Comparison of ENCODE assay signal across 19 cellular contexts in genomic region chr22:39081557-39081956, GRCh38. TPM values are rescaled to one million over a fixed set of nuclear protein-coding genes. Genes with fewer than 3 reads are reported as not detected.
A peak's percentile ranks its signal among the peaks of the same experiment; 100 is the strongest.
DNase-seq lines count a peak whose midpoint lies in the region; ATAC-seq and TF ChIP-seq lines count a peak whose summit lies in the region.
"Had no signal": no experiment of that assay in that cellular context is flagged by ENCODE, and none has a peak within 500 bp of the region (broad histone marks: within the 10 kb centered on the region; RNA-seq: fewer than 3 reads in every experiment).

No MANE protein-coding gene starts in this region.

- H3K9me3 Mint-ChIP-seq in CD4-positive, alpha-beta T cell = no peaks in the 10 kb centered on the region
- no peaks in the 10 kb centered on the region for H3K9me3 Mint-ChIP-seq in activated naive CD8-positive, alpha-beta T cell (ENCODE audit: low read depth)
- H3K9me3 Mint-ChIP-seq in naive thymus-derived CD8-positive, alpha-beta T cell = no peaks in the 10 kb centered on the region
- H3K9me3 Mint-ChIP-seq: HFFc6, type B pancreatic cell had no signal

- DNase-seq in CD4-positive, alpha-beta T cell = no peak
- DNase-seq in H7 (peak; percentile 26), DMS114 treated with DMSO at 0.1 percent for 48 hours (lab: John Stamatoyannopoulos, UW; ENCODE audit: unreplicated experiment) (no peak), NCI-H146 treated with DMSO at 0.1 percent for 48 hours (lab: John Stamatoyannopoulos, UW; ENCODE audit: unreplicated experiment) (no peak)
- no peak for DNase-seq in naive thymus-derived CD8-positive, alpha-beta T cell
- DNase-seq: activated CD4-positive, alpha-beta T cell treated with anti-CD3 and anti-CD28 coated beads for 4 hours; EL; HFFc6; NCI-H1417; NCI-H524 treated with DMSO at 0.1 percent for 48 hours; RPMI8226 had no signal

- H3K36me3 Mint-ChIP-seq in CD4-positive, alpha-beta T cell (ENCODE audit: low read depth) = peaks cover 59% of the 10 kb centered on the region
- H3K36me3 Mint-ChIP-seq in activated naive CD8-positive, alpha-beta T cell = no peaks in the 10 kb centered on the region
- H3K36me3 Mint-ChIP-seq in naive thymus-derived CD8-positive, alpha-beta T cell = peaks cover 0 to 43% (median 12%) of the 10 kb centered on the region in 3 donors
- H3K36me3 Mint-ChIP-seq: type B pancreatic cell had no signal

- no peaks in the 10 kb centered on the region for H3K9me3 ChIP-seq in CD4-positive, alpha-beta T cell (ENCODE audit: control insufficient read depth, low read length)
- H3K9me3 ChIP-seq: breast epithelium, neutrophil had no signal

- peaks cover 30% of the 10 kb centered on the region for H3K4me1 Mint-ChIP-seq in CD4-positive, alpha-beta T cell (ENCODE audit: low read depth)
- peaks cover 30% of the 10 kb centered on the region for H3K4me1 Mint-ChIP-seq in activated naive CD8-positive, alpha-beta T cell (ENCODE audit: low read depth)
- peaks cover 12 to 67% (median 48%) of the 10 kb centered on the region in 4 donors for H3K4me1 Mint-ChIP-seq in naive thymus-derived CD8-positive, alpha-beta T cell

- peak overlapping the region; percentile 59 for H3K27ac Mint-ChIP-seq in CD4-positive, alpha-beta T cell
- peak overlapping the region; percentile 68 for H3K27ac Mint-ChIP-seq in activated naive CD8-positive, alpha-beta T cell
- peak overlapping the region in 6 of 10 donors; percentile 70 to 93 (median 82) for H3K27ac Mint-ChIP-seq in naive thymus-derived CD8-positive, alpha-beta T cell
- H3K27ac Mint-ChIP-seq: HFFc6 had no signal

- no peak overlapping the region for H3K27ac ChIP-seq in CD4-positive, alpha-beta T cell (ENCODE audit: low read depth, low read length)
- H3K27ac ChIP-seq: breast epithelium, coronary artery, neutrophil had no signal

- no peak for ATAC-seq in CD4-positive, alpha-beta T cell (ENCODE audit: poor library complexity)
- no peak for ATAC-seq in naive thymus-derived CD8-positive, alpha-beta T cell
- no peak for ATAC-seq in HG03139 (IDR thresholded peaks at IDR 0.05; ENCODE audit: unreplicated experiment)
- ATAC-seq: SK-N-SH treated with all-trans-retinoic acid at 6 μM for 48 hours had no signal

- H3K4me3 Mint-ChIP-seq in CD4-positive, alpha-beta T cell = no peak overlapping the region
- no peak overlapping the region for H3K4me3 Mint-ChIP-seq in activated naive CD8-positive, alpha-beta T cell
- peak overlapping the region in 3 of 10 donors; percentile 22 to 34 (median 34) for H3K4me3 Mint-ChIP-seq in naive thymus-derived CD8-positive, alpha-beta T cell
- H3K4me3 Mint-ChIP-seq: HFFc6, type B pancreatic cell had no signal

- H3K27me3 ChIP-seq in CD4-positive, alpha-beta T cell (ENCODE audit: control insufficient read depth, insufficient read depth, low read length) = no peaks in the 10 kb centered on the region
- H3K27me3 ChIP-seq in H7 (ENCODE audit: control insufficient read depth, insufficient read depth, low read length) = no peaks in the 10 kb centered on the region
- H3K27me3 ChIP-seq: breast epithelium, neutrophil had no signal

- POLR2A ChIA-PET in CD4-positive, alpha-beta T cell (lab: Charles Lee) = interaction anchor here (0.8 to 1.1 kb wide), 2 partner anchors 71 to 238 kb away, joined by 3 read pairs; partner anchors contain the start of genes CBX7 and RPL3
- POLR2A ChIA-PET in naive thymus-derived CD8-positive, alpha-beta T cell (lab: Charles Lee) = interaction anchor here (0.6 kb wide), 1 partner anchor 32 kb away, joined by 3 read pairs; no protein-coding TSS in a partner anchor

- no peaks in the 10 kb centered on the region for H3K27me3 Mint-ChIP-seq in CD4-positive, alpha-beta T cell
- no peaks in the 10 kb centered on the region for H3K27me3 Mint-ChIP-seq in activated naive CD8-positive, alpha-beta T cell
- no peaks in the 10 kb centered on the region for H3K27me3 Mint-ChIP-seq in naive thymus-derived CD8-positive, alpha-beta T cell
- H3K27me3 Mint-ChIP-seq: type B pancreatic cell had no signal

- intact Hi-C loops in CD4-positive, alpha-beta T cell (cut with DNase I, micrococcal nuclease) = loop anchor here in 1 of 2 experiments (5.0 kb wide), 1 partner anchor 36 kb away; no protein-coding TSS in a partner anchor

- H3K4me3 ChIP-seq in H7 (ENCODE audit: insufficient read depth, low read depth, low read length) = no peak overlapping the region
- H3K4me3 ChIP-seq: breast epithelium, coronary artery, skin epidermis had no signal

- CTCF ChIA-PET in CD4-positive, alpha-beta T cell (lab: Charles Lee) = no interaction called here

- TF ChIP-seq CTCF in CD4-positive, alpha-beta T cell (IDR thresholded peaks at IDR 0.05) = no peak

- no peaks in the 10 kb centered on the region for H3K36me3 ChIP-seq in H7 (replicated peaks; ENCODE audit: control insufficient read depth, insufficient read depth, low read length)
- H3K36me3 ChIP-seq: breast epithelium had no signal

RNA-seq across cellular contexts. Expression of gene APOBEC3G, which starts 4.5 kb away (rescaled TPM):
- total RNA-seq in CD4-positive, alpha-beta T cell = 10 to 100 TPM; 18.8 to 20.6 TPM
- 3.0 and 4.2 TPM in 2 replicates for total RNA-seq in H7 (2014; rRNA removed; shearing (Covaris generic))
- 10 to 100 TPM; 24.3 to 27.4 TPM for total RNA-seq in naive thymus-derived CD8-positive, alpha-beta T cell
- polyA plus RNA-seq in naive thymus-derived CD8-positive, alpha-beta T cell = 100 to 1,000 TPM in 1 of 3 donors, 10 to 100 TPM in 2; 30.6 to 113 (median 38.7) TPM

RNA-seq across cellular contexts. Expression of gene APOBEC3H, which starts 15.5 kb away (rescaled TPM):
- total RNA-seq in CD4-positive, alpha-beta T cell = under 1 TPM; 0.67 to 0.85 TPM
- 0.52 TPM in 1 of 2 replicates, not detected in the other for total RNA-seq in H7 (2014; rRNA removed; shearing (Covaris generic))
- total RNA-seq in naive thymus-derived CD8-positive, alpha-beta T cell = under 1 TPM in 1 of 2 experiments, not detected in 1; 0.55 TPM
- 1 to 10 TPM in 1 of 3 donors, not detected in 2; 3.2 TPM for polyA plus RNA-seq in naive thymus-derived CD8-positive, alpha-beta T cell

RNA-seq across cellular contexts. Expression of gene APOBEC3F, which starts 40.9 kb away (rescaled TPM):
- 1 to 10 TPM; 4.3 to 6.5 TPM for total RNA-seq in CD4-positive, alpha-beta T cell
- total RNA-seq in H7 (2014; rRNA removed; shearing (Covaris generic)) = 1.1 and 3.5 TPM in 2 replicates
- total RNA-seq in naive thymus-derived CD8-positive, alpha-beta T cell = 10 to 100 TPM; 22.2 to 24.3 TPM
- 10 to 100 TPM in 1 of 3 donors, 1 to 10 TPM in 2; 7.0 to 10.1 (median 8.4) TPM for polyA plus RNA-seq in naive thymus-derived CD8-positive, alpha-beta T cell
